ENCODE assay signal across 8 cellular contexts in the genomic region with DNA sequence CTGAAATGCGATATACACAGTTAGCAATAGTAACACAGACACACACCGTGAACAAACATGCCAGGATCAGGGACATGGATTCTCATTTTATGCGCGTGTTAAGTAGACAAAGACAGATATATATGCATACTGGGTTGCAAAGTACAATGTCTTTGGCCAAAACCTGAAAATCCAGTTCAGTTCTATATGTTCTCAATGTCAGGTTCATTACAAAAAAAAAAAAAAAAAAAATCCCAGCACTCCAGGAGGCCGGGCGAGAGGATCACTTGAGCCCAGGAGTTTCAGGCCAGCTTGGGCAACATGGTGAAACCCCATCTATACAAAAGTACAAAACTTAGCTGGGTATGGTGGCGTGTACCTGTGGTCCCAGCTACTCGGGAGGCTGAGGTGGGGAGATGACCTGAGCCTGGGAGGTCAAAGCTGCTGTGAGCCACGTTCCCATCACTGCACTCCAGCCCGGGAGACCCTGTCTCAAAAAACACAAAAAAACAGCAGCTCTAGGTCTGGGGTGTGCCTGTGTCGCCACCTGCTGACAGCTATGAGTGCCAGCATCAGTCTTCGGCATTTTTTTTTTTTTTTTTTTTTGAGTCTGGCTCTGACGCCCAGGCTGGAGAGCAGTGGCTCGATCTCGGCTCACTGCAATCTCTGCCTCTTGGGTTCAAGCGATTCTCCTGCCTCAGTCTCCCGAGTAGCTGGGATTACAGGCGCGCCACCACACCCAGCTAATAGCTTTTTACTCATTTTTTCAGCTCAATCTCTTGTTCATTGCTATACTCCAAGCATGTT. TPM values are rescaled to one million over a fixed set of nuclear protein-coding genes. Genes with fewer than 3 reads are reported as not detected.
DNase-seq lines count a peak whose midpoint lies in the region; ATAC-seq, FAIRE-seq and TF ChIP-seq lines count a peak whose summit lies in the region.

No MANE protein-coding gene starts in this region.

- CTCF ChIA-PET in MCF 10A (lab: Yijun Ruan, JAX), result interaction anchor here (0.5 to 6.2 kb wide), 52 partner anchors 8 to 645 kb away, joined by 3 to 133 read pairs (median 4); a partner anchor contains a TSS

- FAIRE-seq in kidney (lab: Jason Lieb, UNC), result no peak

- H3K4me1 ChIP-seq in kidney (ENCODE audit: control insufficient read depth in 1 of 2, insufficient read depth in 1 of 2, low read depth in 1 of 2, low read length in 2 of 2), result peaks cover 0 to 5% of the 10 kb centered on the region in 2 donors

- peaks cover 12 to 19% of the 10 kb centered on the region in 2 donors for H3K36me3 ChIP-seq in kidney (ENCODE audit: control insufficient read depth in 1 of 2, insufficient read depth in 2 of 2, low read length in 2 of 2)

- peaks cover 64% of the 10 kb centered on the region for H3K36me3 Mint-ChIP-seq in MCF 10A (ENCODE audit: insufficient read depth, unreplicated experiment)

- H3K4me1 Mint-ChIP-seq in MCF 10A (ENCODE audit: insufficient read depth, unreplicated experiment), result peaks cover 18% of the 10 kb centered on the region

- no TSS peak for BruUV-seq in MCF 10A (replicated peaks; lab: Mats Ljungman, UMichigan)

- POLR2A ChIA-PET in MCF 10A (lab: Yijun Ruan, JAX), result interaction anchor here (0.6 to 5.9 kb wide), 6 partner anchors 10 to 90 kb away, joined by 3 to 42 read pairs (median 5); a partner anchor contains a TSS

- ATAC-seq in HG02840 (IDR thresholded peaks at IDR 0.05; ENCODE audit: low FRiP score, unreplicated experiment) (no peak), GM18907 (IDR thresholded peaks at IDR 0.05; ENCODE audit: unreplicated experiment) (no peak)

- peak; percentile 79 for TF ChIP-seq CTCF in MCF 10A (IDR thresholded peaks at IDR 0.05; ENCODE audit: unreplicated experiment)
- TF ChIP-seq CTCF in kidney (IDR thresholded peaks at IDR 0.05; ENCODE audit: borderline replicate concordance, extremely low read depth, insufficient read depth), result peak; percentile 95

- DNase-seq in GM04504 (ENCODE audit: low read depth), result peak; percentile 39
- DNase-seq in NCI-H1105 (lab: John Stamatoyannopoulos, UW), result peak; percentile 33
- peak in 3 of 5 experiments; percentile 21 to 79 (median 48) for DNase-seq in T-helper 2 cell
- DNase-seq in MCF 10A (ENCODE audit: unreplicated experiment), result peak; percentile 71
- no peak for DNase-seq in kidney
- peak; percentile 21 to 26 for DNase-seq in stimulated activated CD4-positive, alpha-beta T cell treated with anti-CD3 and anti-CD28 coated beads, Interleukin-2, amount 100 ng/mL, for 48 hours

- intact Hi-C loops in MCF 10A (cut with micrococcal nuclease), result loop anchor here (1.0 to 2.0 kb wide), 2 partner anchors 56 to 83 kb away; no protein-coding TSS in a partner anchor
- intact Hi-C loops in kidney (cut with DNase I), result loop anchor here (5.0 kb wide), 1 partner anchor 83 kb away; no protein-coding TSS in a partner anchor

- no peak overlapping the region for H3K27ac Mint-ChIP-seq in MCF 10A (ENCODE audit: low read depth, unreplicated experiment)

- H3K4me3 ChIP-seq in kidney (ENCODE audit: low read length in 2 of 2), result no peak overlapping the region

- H3K4me3 Mint-ChIP-seq in MCF 10A (ENCODE audit: unreplicated experiment), result no peak overlapping the region

- no peaks in the 10 kb centered on the region for H3K9me3 Mint-ChIP-seq in MCF 10A (ENCODE audit: unreplicated experiment)

- H3K27ac ChIP-seq in kidney (ENCODE audit: low read depth in 2 of 2, low read length in 2 of 2), result no peak overlapping the region

- no peak overlapping the region for H3K9ac ChIP-seq in kidney (ENCODE audit: low read length in 2 of 2)

- no peaks in the 10 kb centered on the region for H3K9me3 ChIP-seq in kidney (ENCODE audit: control insufficient read depth in 1 of 2, low read length in 2 of 2)

- H3K27me3 Mint-ChIP-seq in MCF 10A (ENCODE audit: insufficient read depth, unreplicated experiment), result no peaks in the 10 kb centered on the region

RNA-seq across cellular contexts. Expression of a gene that starts 10.3 kb away (rescaled TPM):
- 237 and 252 TPM in 2 replicates for total RNA-seq in MCF 10A (2022)
- 105 TPM for total RNA-seq in kidney
- polyA plus RNA-seq in kidney (ENCODE audit: insufficient read depth, low read depth, low replicate concordance), result 226 TPM

RNA-seq across cellular contexts. Expression of a gene that starts 20.4 kb away (rescaled TPM):
- total RNA-seq in MCF 10A (2022) (46.9 and 52.1 TPM in 2 replicates), kidney (53.6 TPM)
- polyA plus RNA-seq in kidney (ENCODE audit: insufficient read depth, low read depth, low replicate concordance), result 14.0 TPM

RNA-seq across cellular contexts. Expression of a gene that starts 52.0 kb away (rescaled TPM):
- total RNA-seq in MCF 10A (2022), result 372 and 417 TPM in 2 replicates
- total RNA-seq in kidney, result 93.9 TPM
- polyA plus RNA-seq in kidney (ENCODE audit: insufficient read depth, low read depth, low replicate concordance), result 42.1 TPM
